ENCODE assay signal across 19 cellular contexts in the genomic region with DNA sequence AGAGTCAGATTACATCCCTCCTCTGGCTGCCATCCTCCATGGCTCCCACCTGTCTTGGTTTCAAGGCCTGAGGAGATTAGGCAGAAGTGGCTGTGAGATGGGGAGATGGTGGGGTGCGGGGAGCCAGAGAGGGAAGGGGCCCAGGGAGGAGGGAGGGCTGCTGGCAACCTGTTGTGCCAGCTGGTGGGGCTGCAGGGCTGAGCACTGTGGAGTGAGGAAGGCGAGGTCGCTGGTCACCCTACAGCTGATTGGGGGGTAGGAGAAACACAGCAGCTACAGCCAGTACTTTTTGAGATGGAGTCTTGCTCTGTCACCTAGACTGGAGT. TPM values are rescaled to one million over a fixed set of nuclear protein-coding genes. Genes with fewer than 3 reads are reported as not detected.
DNase-seq lines count a peak whose midpoint lies in the region; ATAC-seq and TF ChIP-seq lines count a peak whose summit lies in the region.
"Had no signal": no experiment of that assay in that cellular context is flagged by ENCODE, and none has a peak within 500 bp of the region (broad histone marks: within the 10 kb centered on the region; RNA-seq: fewer than 3 reads in every experiment).

No MANE protein-coding gene starts in this region.

- H3K79me2 ChIP-seq in H9 (ENCODE audit: insufficient read depth, low read length): no peaks in the 10 kb centered on the region

- H3K27ac Mint-ChIP-seq in H9 (peak overlapping the region in 2 of 3 experiments; percentile 2 to 90; a peak in 3 of 7 replicates), endodermal cell (peak overlapping the region; percentile 88), natural killer cell (no peak overlapping the region)

- H3K27ac ChIP-seq in H9 (ENCODE audit: insufficient read length, low read depth, low read length) (no peak overlapping the region), endodermal cell (ENCODE audit: low read depth, low read length) (no peak overlapping the region), sigmoid colon (no peak overlapping the region)
- H3K27ac ChIP-seq: 22Rv1, RWPE1 had no signal

- H3T11ph ChIP-seq in H9 (ENCODE audit: low read length): no peak overlapping the region

- H3K36me3 ChIP-seq in endodermal cell (ENCODE audit: control insufficient read depth, insufficient read depth, low read length) (peaks cover 62% of the 10 kb centered on the region), sigmoid colon (peaks cover 20 to 54% (median 22%) of the 10 kb centered on the region in 4 donors)

- TF ChIP-seq CTCF in H9 (conservative IDR thresholded peaks at IDR 0.05) (no peak), endodermal cell (conservative IDR thresholded peaks at IDR 0.05) (no peak), sigmoid colon (IDR thresholded peaks at IDR 0.05) (no peak), natural killer cell (IDR thresholded peaks at IDR 0.05) (no peak)

- H2AFZ ChIP-seq in H9 (ENCODE audit: low read length): no peak overlapping the region

- H3K9me3 ChIP-seq in H9 (ENCODE audit: control insufficient read depth, low read depth, low read length): no peaks in the 10 kb centered on the region
- H3K9me3 ChIP-seq in endodermal cell (ENCODE audit: control insufficient read depth, low read length): no peaks in the 10 kb centered on the region
- H3K9me3 ChIP-seq in sigmoid colon: no peaks in the 10 kb centered on the region

- no peaks in the 10 kb centered on the region for H3K23me2 ChIP-seq in H9 (ENCODE audit: insufficient read length, low read depth, low read length, poor library complexity, severe bottlenecking)

- no peak overlapping the region for H2BK120ac ChIP-seq in H9 (ENCODE audit: low read depth, low read length, poor library complexity, severe bottlenecking)

- no peak overlapping the region for H3K23ac ChIP-seq in H9 (ENCODE audit: insufficient read length, low read depth, low read length)

- no peak for ATAC-seq in natural killer cell
- ATAC-seq: HCT116, PC-3 had no signal

- TF ChIP-seq POLR2A in sigmoid colon (IDR thresholded peaks at IDR 0.05): no peak

- H4K8ac ChIP-seq in H9 (replicated peaks; ENCODE audit: insufficient read length, low read depth, low read length): no peak overlapping the region

- H2BK20ac ChIP-seq in H9 (ENCODE audit: low read depth, low read length, poor library complexity, severe bottlenecking): no peak overlapping the region

- H3K56ac ChIP-seq in H9 (ENCODE audit: insufficient read length, low read depth, low read length): no peak overlapping the region

- H3K79me1 ChIP-seq in H9 (ENCODE audit: insufficient read depth, low read depth, low read length, poor library complexity, severe bottlenecking): no peaks in the 10 kb centered on the region

- H3K27me3 Mint-ChIP-seq in H9 (ENCODE audit: low read depth): no peaks in the 10 kb centered on the region
- no peaks in the 10 kb centered on the region for H3K27me3 Mint-ChIP-seq in endodermal cell (ENCODE audit: insufficient read depth)
- H3K27me3 Mint-ChIP-seq in natural killer cell (ENCODE audit: low read depth in 2 of 2): no peaks in the 10 kb centered on the region
- H3K27me3 Mint-ChIP-seq: CD8-positive, alpha-beta memory T cell had no signal

- no peak overlapping the region for H4K91ac ChIP-seq in H9 (ENCODE audit: insufficient read length, low read depth, low read length)

- H3K4me1 Mint-ChIP-seq in H9: peaks cover 9 to 24% of the 10 kb centered on the region in 2 experiments
- peaks cover 6% of the 10 kb centered on the region for H3K4me1 Mint-ChIP-seq in endodermal cell
- H3K4me1 Mint-ChIP-seq in natural killer cell: peaks cover 0 to 20% of the 10 kb centered on the region in 2 donors

- H2BK5ac ChIP-seq in H9 (ENCODE audit: insufficient read length, low read length): no peak overlapping the region

- no peak for TF ChIP-seq EP300 in sigmoid colon (IDR thresholded peaks at IDR 0.05)

- H3K9ac ChIP-seq in H9 (ENCODE audit: extremely low read depth, insufficient read length, low read length) (no peak overlapping the region), endodermal cell (ENCODE audit: extremely low read depth, low read length, poor library complexity, severe bottlenecking) (no peak overlapping the region)

- H3K18ac ChIP-seq in H9 (ENCODE audit: insufficient read length, low read depth, low read length): no peak overlapping the region

- H2AK5ac ChIP-seq in H9 (ENCODE audit: insufficient read length, low read length): no peak overlapping the region

- DNase-seq in NCI-H524 (lab: John Stamatoyannopoulos, UW) (peak; percentile 21 to 60), NCI-H524 treated with DMSO at 0.1 percent for 48 hours (lab: John Stamatoyannopoulos, UW) (no peak), H9 (no peak), endodermal cell (no peak), sigmoid colon (peak; percentile 47), natural killer cell (no peak), AML-193 (lab: John Stamatoyannopoulos, UW) (no peak), NCI-H1105 treated with DMSO at 0.1 percent for 48 hours (lab: John Stamatoyannopoulos, UW) (no peak)
- DNase-seq: CD8-positive, alpha-beta memory T cell; DMS79 treated with DMSO at 0.1 percent for 48 hours; NCI-H1092 treated with DMSO at 0.1 percent for 48 hours; NCI-H1694 treated with DMSO at 0.1 percent for 48 hours; NCI-H2107; NCI-H2227 treated with DMSO at 0.1 percent for 48 hours; NCI-H69; PC-3 had no signal

- H3K27me3 ChIP-seq in H9 (ENCODE audit: insufficient read depth, low read length): no peaks in the 10 kb centered on the region
- no peaks in the 10 kb centered on the region for H3K27me3 ChIP-seq in endodermal cell (ENCODE audit: control insufficient read depth, insufficient read depth, low read length, poor library complexity, severe bottlenecking)
- H3K27me3 ChIP-seq in sigmoid colon: no peaks in the 10 kb centered on the region

- H3K4me3 ChIP-seq in endodermal cell (ENCODE audit: low read length) (no peak overlapping the region), sigmoid colon (no peak overlapping the region)

- H3K4me3 Mint-ChIP-seq in H9 (no peak overlapping the region), endodermal cell (no peak overlapping the region), natural killer cell (no peak overlapping the region)
- H3K4me3 Mint-ChIP-seq: CD8-positive, alpha-beta memory T cell had no signal

- no peak overlapping the region for H3K14ac ChIP-seq in H9 (ENCODE audit: insufficient read depth, low read length)

- no peaks in the 10 kb centered on the region for H3K4me1 ChIP-seq in H9 (ENCODE audit: insufficient read depth, low read length)
- H3K4me1 ChIP-seq in endodermal cell (ENCODE audit: control insufficient read depth, insufficient read depth, low read length): no peaks in the 10 kb centered on the region
- H3K4me1 ChIP-seq in sigmoid colon: no peaks in the 10 kb centered on the region

- no peaks in the 10 kb centered on the region for H4K20me1 ChIP-seq in H9 (ENCODE audit: control insufficient read depth, insufficient read depth, insufficient read length)

- H3K9me3 Mint-ChIP-seq in H9: no peaks in the 10 kb centered on the region
- H3K9me3 Mint-ChIP-seq in endodermal cell: no peaks in the 10 kb centered on the region
- no peaks in the 10 kb centered on the region for H3K9me3 Mint-ChIP-seq in natural killer cell
- H3K9me3 Mint-ChIP-seq: CD8-positive, alpha-beta memory T cell had no signal

- H3K36me3 Mint-ChIP-seq in H9 (ENCODE audit: insufficient read depth in 1 of 3, low read depth in 3 of 3) (peaks cover 20 to 55% (median 49%) of the 10 kb centered on the region in 3 experiments), endodermal cell (ENCODE audit: low read depth) (peaks cover 65% of the 10 kb centered on the region), natural killer cell (no peaks in the 10 kb centered on the region)

- no peak overlapping the region for H2BK15ac ChIP-seq in H9 (ENCODE audit: low read depth, low read length)

- H4K5ac ChIP-seq in H9 (ENCODE audit: insufficient read length, low read depth, low read length): no peak overlapping the region

- intact Hi-C loops in sigmoid colon (cut with DNase I): no loop called here
- intact Hi-C loops in natural killer cell (cut with micrococcal nuclease): no loop called here

- WGBS in H9 (ENCODE audit: extremely low coverage, insufficient read length, low lambda C conversion rate): no CpG with 5 or more reads among the region's 3 CpGs
- WGBS in endodermal cell (ENCODE audit: insufficient coverage in 1 of 2, insufficient read length in 1 of 2), 2 experiments: 91 to 100% methylated on average over 2 to 3 of the region's 3 CpGs
- 90 to 92% methylated on average over 3 of the region's 3 CpGs for WGBS in sigmoid colon, 2 donors

- H2BK12ac ChIP-seq in H9 (ENCODE audit: insufficient read length, low read depth, low read length): no peak overlapping the region

- no peak overlapping the region for H3K4me2 ChIP-seq in H9 (ENCODE audit: insufficient read depth, insufficient read length, low read length)

- no peak overlapping the region for H3K4ac ChIP-seq in H9 (ENCODE audit: low read depth, low read length)

RNA-seq across cellular contexts. Expression of a gene that starts 48.3 kb away (rescaled TPM):
- total RNA-seq in H9 (2021) (68.1 and 72.1 TPM in 2 replicates), endodermal cell (10 to 100 TPM; 63.4 to 72.7 TPM), sigmoid colon (10 to 100 TPM; 22.5 to 39.6 (median 28.7) TPM), natural killer cell (10 to 100 TPM; 17.0 to 47.1 (median 38.7) TPM)
- polyA plus RNA-seq in endodermal cell (2013, experiment 1 of 2): 51.6 TPM
- 52.4 TPM for polyA plus RNA-seq in endodermal cell (2013, experiment 2 of 2)
- 10 to 100 TPM; 10.2 to 72.6 (median 12.0) TPM for polyA plus RNA-seq in sigmoid colon

RNA-seq across cellular contexts. Expression of a gene that starts 50.7 kb away (rescaled TPM):
- total RNA-seq in H9 (2021): 62.6 and 66.5 TPM in 2 replicates
- total RNA-seq in endodermal cell: 100 to 1,000 TPM in 1 of 2 donors, 10 to 100 TPM in 1; 76.9 to 105 TPM
- polyA plus RNA-seq in endodermal cell (2013, experiment 1 of 2): 52.1 TPM
- polyA plus RNA-seq in endodermal cell (2013, experiment 2 of 2): 56.6 TPM
- total RNA-seq in sigmoid colon: 10 to 100 TPM; 24.1 to 40.0 (median 30.2) TPM
- 10 to 100 TPM in 2 of 3 donors, 1 to 10 TPM in 1; 1.4 to 18.6 (median 11.4) TPM for polyA plus RNA-seq in sigmoid colon
- total RNA-seq in natural killer cell: 10 to 100 TPM; 50.0 to 70.8 (median 69.8) TPM

Comparison
In these comparisons a context has a peak if more than half of its experiments do, and no peak if none do; other contexts are left out.
1. DNase-seq: peak in NCI-H524 (2 of 2) and sigmoid colon (single experiment); none in NCI-H524 treated with DMSO at 0.1 percent for 48 hours (single experiment), H9 (single experiment), endodermal cell (single experiment), natural killer cell (single experiment), AML-193 (0 of 2) and NCI-H1105 treated with DMSO at 0.1 percent for 48 hours (single experiment).
2. H3K27ac Mint-ChIP-seq: peak in H9 (2 of 3) and endodermal cell (single experiment); none in natural killer cell (0 of 2).